26 cellular contexts compared by ENCODE assay signal in genomic region chr4:14100349-14100748, GRCh38.
"Had no signal": no experiment of that assay in that cellular context is flagged by ENCODE, and none has a peak within 500 bp of the region (broad histone marks: within the 10 kb centered on the region; RNA-seq: fewer than 3 reads in every experiment).

No MANE protein-coding gene starts in this region.

- H3K36me3 ChIP-seq: adrenal gland, left lung, prostate gland, right atrium auricular region, tibial artery had no signal

- H3K27me3 Mint-ChIP-seq: activated naive CD8-positive, alpha-beta T cell; activated T-cell treated with anti-CD3 and anti-CD28 coated beads, Interleukin-2, amount 50 U/mL, for 24 hours; T-cell had no signal

- H3K27ac Mint-ChIP-seq: activated naive CD8-positive, alpha-beta T cell; activated T-cell treated with anti-CD3 and anti-CD28 coated beads, Interleukin-2, amount 50 U/mL, for 24 hours; activated T-helper 2 cell treated with anti-CD3 and anti-CD28 coated beads, Interferon-gamma antibody, Interleukin-2, Interleukin-4, amounts not matched to agents 10 μg/mL and 5 μg/mL and 100 μg/mL, durations not matched to agents 14 hours and 24 hours and 36 hours; immature natural killer cell; naive thymus-derived CD8-positive, alpha-beta T cell; T-cell; T-helper 2 cell treated with Interferon-gamma antibody and Interleukin-4, amounts not matched to agents 5 μg/mL and 100 μg/mL, for 36 hours had no signal

- H3K4me3 ChIP-seq: adrenal gland, hepatocyte, left lung, lung, prostate gland, right atrium auricular region, tibial artery had no signal

- H3K9me3 ChIP-seq: adrenal gland, left lung, prostate gland, right atrium auricular region, tibial artery had no signal

- H3K4me1 ChIP-seq: adrenal gland, left lung, prostate gland, right atrium auricular region, tibial artery had no signal

- H3K4me3 Mint-ChIP-seq: activated naive CD8-positive, alpha-beta T cell; activated T-cell treated with anti-CD3 and anti-CD28 coated beads, Interleukin-2, amount 50 U/mL, for 24 hours; immature natural killer cell; naive thymus-derived CD8-positive, alpha-beta T cell; T-cell; T-helper 2 cell treated with Interferon-gamma antibody and Interleukin-4, amounts not matched to agents 5 μg/mL and 100 μg/mL, for 36 hours had no signal

- FAIRE-seq: endometrium, TTC549 had no signal

- H2AFZ ChIP-seq: hepatocyte had no signal

- DNase-seq: activated CD8-positive, alpha-beta memory T cell treated with anti-CD3 and anti-CD28 coated beads for 24 hours; activated CD8-positive, alpha-beta memory T cell treated with anti-CD3 and anti-CD28 coated beads, Interleukin-2, amount 50 U/mL, for 4 hours; activated naive CD4-positive, alpha-beta T cell; activated T-cell treated with anti-CD3 and anti-CD28 coated beads, Interleukin-2, amount 50 U/mL, for 24 hours; adrenal gland; cerebellar nuclear complex; cortex of kidney; erythroblast; foreskin melanocyte; glutamatergic neuron; immature natural killer cell; left lung; naive thymus-derived CD8-positive, alpha-beta T cell; stimulated activated CD4-positive, alpha-beta T cell treated with anti-CD3 and anti-CD28 coated beads, Interleukin-4, amount 100 ng/mL, for 4 hours; stimulated activated naive CD8-positive, alpha-beta T cell treated with anti-CD3 and anti-CD28 coated beads, Interleukin-15, Interleukin-2, amounts not matched to agents 100 U/mL and 50 U/mL, for 24 hours; T-cell; tibial artery had no signal

- H3K36me3 Mint-ChIP-seq: activated naive CD8-positive, alpha-beta T cell; naive thymus-derived CD8-positive, alpha-beta T cell; T-cell had no signal

- H3K79me2 ChIP-seq: hepatocyte had no signal

- H3K9me3 Mint-ChIP-seq: activated T-cell treated with anti-CD3 and anti-CD28 coated beads, Interleukin-2, amount 50 U/mL, for 24 hours; activated T-helper 2 cell treated with anti-CD3 and anti-CD28 coated beads, Interferon-gamma antibody, Interleukin-2, Interleukin-4, amounts not matched to agents 10 μg/mL and 5 μg/mL and 100 μg/mL, durations not matched to agents 14 hours and 24 hours and 36 hours had no signal

- H3K27me3 ChIP-seq: adrenal gland, hepatocyte, left lung, right atrium auricular region, tibial artery had no signal

- H3K4me1 Mint-ChIP-seq: immature natural killer cell; naive thymus-derived CD8-positive, alpha-beta T cell; T-cell had no signal

- H3K4me2 ChIP-seq: hepatocyte had no signal

- H3K27ac ChIP-seq: adrenal gland, hepatocyte, left lung, prostate gland, right atrium auricular region, tibial artery had no signal
